ENCODE assay signal across 8 cellular contexts in the genomic region with DNA sequence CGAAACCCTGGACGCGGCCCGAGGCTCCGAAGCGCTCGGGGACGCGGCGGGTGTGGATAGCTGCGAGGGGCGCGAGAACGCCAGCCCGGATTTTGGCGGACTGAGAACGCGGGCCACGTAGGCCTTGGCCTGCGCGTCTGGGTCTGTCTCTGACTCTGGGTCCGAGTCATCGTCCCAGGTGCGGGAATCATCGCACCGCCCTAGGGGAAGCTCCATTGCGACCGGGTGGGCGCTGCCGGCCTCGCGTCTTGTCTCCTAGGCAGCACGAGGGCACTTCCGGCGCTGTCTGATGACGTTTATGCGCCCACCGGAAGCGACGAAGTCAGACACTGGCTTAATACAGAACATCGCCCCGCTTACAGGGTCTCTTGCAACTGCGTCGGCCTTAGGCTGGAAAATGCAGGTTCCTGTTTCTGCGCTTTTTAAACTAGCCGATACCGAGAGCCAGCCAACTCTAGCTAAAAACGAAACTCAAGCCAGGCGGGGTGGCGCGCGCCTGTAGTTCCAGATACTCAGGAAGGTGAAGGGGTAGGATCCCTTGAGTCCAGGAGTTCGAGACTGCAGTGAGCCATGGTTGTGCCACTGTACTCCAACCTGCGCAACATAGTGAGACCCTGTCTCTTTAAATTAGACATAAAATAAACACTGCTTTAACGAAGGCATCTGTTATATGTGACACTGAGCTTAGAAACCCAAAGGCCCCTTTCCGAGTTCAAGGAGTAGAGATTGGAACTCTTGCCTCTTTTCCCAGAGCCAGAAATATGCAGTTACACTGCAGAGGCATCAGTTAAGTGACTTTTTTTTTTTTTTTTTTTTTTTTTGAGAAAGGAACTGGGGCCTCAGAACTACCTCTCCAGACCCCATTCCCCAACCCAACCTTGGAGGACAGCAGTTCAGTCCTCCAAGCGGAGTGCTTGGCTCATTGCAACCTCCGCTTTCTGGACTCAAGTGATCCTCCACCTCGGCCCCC.
DNase-seq lines count a peak whose midpoint lies in the region; ATAC-seq and FAIRE-seq lines count a peak whose summit lies in the region.

A gene (minus strand): TSS at position 266 of the 970 bp plus-strand sequence. CDS start 50 bp downstream, at position 216.

- peaks cover 11% of the 10 kb centered on the region for H3K4me1 ChIP-seq in effector memory CD4-positive, alpha-beta T cell (ENCODE audit: control insufficient read depth, insufficient read depth, low read length, poor library complexity, severe bottlenecking)

- peak; percentile 79 for FAIRE-seq in HTR-8/SVneo (lab: Jason Lieb, UNC)

- no peaks in the 10 kb centered on the region for H3K9me3 ChIP-seq in effector memory CD4-positive, alpha-beta T cell (ENCODE audit: control insufficient read depth, low read length)

- H3K36me3 Mint-ChIP-seq in memory B cell = peaks cover 5% of the 10 kb centered on the region

- H3K4me3 ChIP-seq in effector memory CD4-positive, alpha-beta T cell (ENCODE audit: insufficient read depth, low read depth, low read length, poor library complexity, severe bottlenecking) = peak within 1 kb of the TSS; percentile 72

- H3K4me1 Mint-ChIP-seq in memory B cell = peaks cover 3% of the 10 kb centered on the region

- peaks cover 10% of the 10 kb centered on the region for H3K36me3 ChIP-seq in effector memory CD4-positive, alpha-beta T cell (ENCODE audit: control insufficient read depth, insufficient read depth, low read length)

- peak within 1 kb of the TSS; percentile 91 for H3K4me3 Mint-ChIP-seq in memory B cell

- peak within 1 kb of the TSS; percentile 82 for H3K27ac ChIP-seq in effector memory CD4-positive, alpha-beta T cell (ENCODE audit: insufficient read depth, low read length, poor library complexity, severe bottlenecking)

- peak; percentile 99 for DNase-seq in CD1c-positive myeloid dendritic cell (ENCODE audit: extremely low spot score)
- DNase-seq in HTR-8/SVneo (ENCODE audit: insufficient read length, low spot score) = peak; percentile 99
- DNase-seq in NOMO-1 (lab: John Stamatoyannopoulos, UW; ENCODE audit: unreplicated experiment in 2 of 2) = peak; percentile 89 to 96
- peak; percentile 95 to 99 for DNase-seq in activated CD8-positive, alpha-beta memory T cell treated with anti-CD3 and anti-CD28 coated beads for 4 hours (ENCODE audit: low read depth in 2 of 2)
- DNase-seq in effector memory CD4-positive, alpha-beta T cell = peak; percentile 93 to 96 (median 94)
- peak; percentile 97 to 99 for DNase-seq in memory B cell (ENCODE audit: low spot score in 2 of 2)
- DNase-seq in stimulated activated CD4-positive, alpha-beta T cell treated with anti-CD3 and anti-CD28 coated beads, TNF-alpha, amount 100 ng/mL, for 48 hours (ENCODE audit: low read depth in 3 of 3) = peak; percentile 93 to 97 (median 96)

- H3K27ac Mint-ChIP-seq in memory B cell = peak within 1 kb of the TSS; percentile 95

- no peaks in the 10 kb centered on the region for H3K27me3 ChIP-seq in effector memory CD4-positive, alpha-beta T cell (replicated peaks; ENCODE audit: control insufficient read depth, insufficient read depth, low read length, poor library complexity, severe bottlenecking)

- no peaks in the 10 kb centered on the region for H3K27me3 Mint-ChIP-seq in memory B cell

- H3K9me3 Mint-ChIP-seq in memory B cell = no peaks in the 10 kb centered on the region

- peak; percentile 67 for ATAC-seq in GM19455 (IDR thresholded peaks at IDR 0.05; ENCODE audit: unreplicated experiment)
- ATAC-seq in memory B cell (ENCODE audit: low read depth) = peak; percentile 91

Comparison
In these comparisons a context has a peak if more than half of its experiments do, and no peak if none do; other contexts are left out.
1. Peak in every context shown above with its lines: DNase-seq, ATAC-seq, H3K4me3 ChIP-seq and H3K27ac ChIP-seq.